35 cellular contexts compared by ENCODE assay signal in the genomic region with DNA sequence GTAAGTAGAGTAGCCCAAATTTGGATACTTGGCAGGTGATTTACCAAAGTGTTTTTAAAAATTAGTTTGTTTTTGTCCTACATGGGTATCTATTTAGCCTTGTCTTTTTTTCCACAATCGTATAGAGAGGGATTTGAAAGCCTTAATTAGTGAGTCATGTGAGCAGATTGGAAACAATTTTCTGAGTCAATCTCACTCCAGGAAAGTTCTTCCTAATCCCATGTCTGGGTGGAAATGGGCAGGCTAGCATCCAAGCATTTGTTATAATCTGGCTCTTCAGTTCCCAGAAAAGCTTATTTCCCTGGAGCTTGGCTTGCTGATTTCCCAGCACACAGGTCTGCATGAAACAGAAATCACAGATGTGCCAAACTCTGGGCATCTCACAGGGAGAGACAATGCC.
"Had no signal": no experiment of that assay in that cellular context is flagged by ENCODE, and none has a peak within 500 bp of the region (broad histone marks: within the 10 kb centered on the region; RNA-seq: fewer than 3 reads in every experiment).

No MANE protein-coding gene starts in this region.

- H3K4me1 ChIP-seq: Peyer's patch, SJSA1 had no signal

- H3K27me3 ChIP-seq: Peyer's patch, SJSA1 had no signal

- H3K4me3 ChIP-seq: Peyer's patch, SJSA1 had no signal

- H3K9me3 ChIP-seq: Peyer's patch, SJSA1 had no signal

- DNase-seq: activated B cell treated with CpG ODN at 0.5 μM for 24 hours; activated CD4-positive, alpha-beta memory T cell treated with anti-CD3 and anti-CD28 coated beads for 36 hours; activated CD4-positive, alpha-beta T cell treated with anti-CD3 and anti-CD28 coated beads for 4 hours; activated CD4-positive, alpha-beta T cell treated with anti-CD3 and anti-CD28 coated beads, Interleukin-2, amount 50 U/mL, for 1 hour; activated CD4-positive, CD25-positive, alpha-beta regulatory T cell treated with anti-CD3 and anti-CD28 coated beads, Interleukin-2, amount 50 U/mL, for 72 hours; activated CD8-positive, alpha-beta memory T cell treated with anti-CD3 and anti-CD28 coated beads, Interleukin-2, amount 50 U/mL, for 4 hours; activated effector memory CD4-positive, alpha-beta T cell treated with Interleukin-2 at 50 U/mL for 16 hours; activated naive CD4-positive, alpha-beta T cell treated with anti-CD3 and anti-CD28 coated beads, Interleukin-2, amount 10 ng/mL, durations not matched to agents 7 days and 5 days; activated naive CD8-positive, alpha-beta T cell treated with anti-CD3 and anti-CD28 coated beads, Interleukin-2, amount 50 U/mL, for 24 hours; activated T-cell treated with anti-CD3 and anti-CD28 coated beads for 4 hours; activated T-cell treated with anti-CD3 and anti-CD28 coated beads, Interleukin-2, amount 50 U/mL, for 4 hours; anterior cingulate cortex; caudate nucleus; cerebellar nuclear complex; MM.1S; NCI-H1092 treated with DMSO at 0.1 percent for 48 hours; NCI-H1417; NCI-H146; NCI-H187; NCI-H2029 treated with DMSO at 0.1 percent for 48 hours; NCI-H2107; NCI-H2171; NCI-H510A; NCI-H69; NK-92 treated with Interleukin-12 subunit alpha and Interleukin-12 subunit beta, amount 100 ng/mL, for 24 hours; PC-3; Peyer's patch; RPMI8226; SHP77 treated with DMSO at 0.1 percent for 48 hours; SW 1271; T-helper 1 cell; T-helper 2 cell; T-helper 9 cell had no signal

- H3K27ac ChIP-seq: Peyer's patch, SJSA1, VCaP had no signal

- ATAC-seq: activated naive CD8-positive, alpha-beta T cell treated with anti-CD3 and anti-CD28 coated beads, Interleukin-2, amount 50 U/mL, for 24 hours; activated T-cell treated with anti-CD3 and anti-CD28 coated beads, Interleukin-2, amount 50 U/mL, for 4 hours; PC-3 had no signal

- H3K36me3 ChIP-seq: Peyer's patch, SJSA1 had no signal
